In genomic region chr1:209652873-209653401, GRCh38 we compare ENCODE assay signal across 1 cellular context.
A peak's percentile ranks its signal among the peaks of the same experiment; 100 is the strongest.
TF ChIP-seq lines count a peak whose summit lies in the region.

No MANE protein-coding gene starts in this region.

TF ChIP-seq in H1, 55 proteins besides CTCF, POLR2A, EP300 and RAD21:
- TF ChIP-seq TEAD4 (IDR thresholded peaks at IDR 0.05; ENCODE audit: low read depth, low read length) (peak; percentile 80), YY1 (IDR thresholded peaks at IDR 0.05; ENCODE audit: low read depth, low read length) (no peak), TAF7 (optimal IDR thresholded peaks at IDR 0.05; ENCODE audit: borderline replicate concordance, low read depth, low read length) (no peak), POU5F1 (IDR thresholded peaks at IDR 0.05; ENCODE audit: low read depth, low read length) (no peak), TAF1 (IDR thresholded peaks at IDR 0.05; ENCODE audit: low read depth, low read length) (no peak), POLR2AphosphoS5 (IDR thresholded peaks at IDR 0.05; ENCODE audit: low read depth, low read length) (no peak), CHD2 (IDR thresholded peaks at IDR 0.05; ENCODE audit: low read length) (no peak), ATF3 (IDR thresholded peaks at IDR 0.05; ENCODE audit: insufficient read depth, low read depth, low read length) (no peak), JUND (IDR thresholded peaks at IDR 0.05; ENCODE audit: low read length) (peak; percentile 87), EGR1 (IDR thresholded peaks at IDR 0.05; ENCODE audit: borderline replicate concordance, low read depth, low read length) (no peak)
